11 cellular contexts compared by ENCODE assay signal in the genomic region with DNA sequence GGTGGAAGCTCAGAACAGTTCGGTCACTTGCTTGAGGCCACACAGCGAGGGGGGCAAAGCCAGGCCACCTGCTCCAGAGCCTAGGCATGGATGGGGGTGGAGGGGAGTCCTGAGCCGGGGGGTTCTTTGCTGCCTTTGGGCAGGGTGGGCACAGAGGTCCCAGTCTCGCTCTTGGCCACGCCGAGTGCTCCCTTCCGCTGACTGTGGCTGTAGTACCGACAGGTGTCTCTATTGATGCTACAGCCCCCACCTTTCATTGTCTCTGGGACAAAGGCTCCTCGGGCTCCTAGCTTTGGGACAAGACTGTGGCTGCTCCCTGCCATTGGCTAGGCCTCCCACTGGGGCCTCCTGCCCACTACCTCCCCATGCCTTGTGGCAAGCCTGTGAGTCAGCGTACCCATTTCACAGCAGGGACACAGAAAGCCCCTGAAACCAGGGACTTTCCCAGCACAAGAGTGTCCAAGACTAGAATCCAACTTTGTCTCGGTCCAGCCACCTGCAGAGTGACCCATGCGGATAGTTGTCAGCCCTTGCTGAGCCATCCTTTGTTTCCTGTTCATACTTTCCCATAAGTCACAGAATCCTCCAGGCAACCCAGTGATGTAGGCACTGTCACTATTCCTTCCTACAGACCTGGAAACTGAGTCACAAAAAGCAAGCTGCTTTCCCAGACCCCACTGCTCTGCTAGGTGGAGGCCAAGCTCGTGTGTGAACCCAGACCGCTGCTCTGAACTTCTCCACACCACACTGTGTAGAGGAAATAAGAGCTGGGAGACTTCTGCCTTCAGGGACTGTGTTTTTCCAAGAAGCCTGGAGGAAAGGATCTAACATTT. TPM values are rescaled to one million over a fixed set of nuclear protein-coding genes. Genes with fewer than 3 reads are reported as not detected.
A peak's percentile ranks its signal among the peaks of the same experiment; 100 is the strongest.
DNase-seq lines count a peak whose midpoint lies in the region; ATAC-seq and TF ChIP-seq lines count a peak whose summit lies in the region.
"Had no signal": no experiment of that assay in that cellular context is flagged by ENCODE, and none has a peak within 500 bp of the region (broad histone marks: within the 10 kb centered on the region; RNA-seq: fewer than 3 reads in every experiment).

No MANE protein-coding gene starts in this region.

- H3K27me3 ChIP-seq in CD8-positive, alpha-beta T cell (ENCODE audit: insufficient read depth, low read length): no peaks in the 10 kb centered on the region
- no peaks in the 10 kb centered on the region for H3K27me3 ChIP-seq in naive thymus-derived CD4-positive, alpha-beta T cell (ENCODE audit: control insufficient read depth in 2 of 2, insufficient read depth in 2 of 2, low read length in 2 of 2)
- H3K27me3 ChIP-seq: left lung had no signal

- no peaks in the 10 kb centered on the region for H3K27me3 Mint-ChIP-seq in CD8-positive, alpha-beta T cell (ENCODE audit: low read depth)
- no peaks in the 10 kb centered on the region for H3K27me3 Mint-ChIP-seq in activated CD8-positive, alpha-beta memory T cell treated with anti-CD3 and anti-CD28 coated beads, Interleukin-2, amount 10 ng/mL, durations not matched to agents 7 days and 5 days
- no peaks in the 10 kb centered on the region for H3K27me3 Mint-ChIP-seq in naive thymus-derived CD4-positive, alpha-beta T cell
- no peaks in the 10 kb centered on the region for H3K27me3 Mint-ChIP-seq in Calu3 (ENCODE audit: unreplicated experiment)

- H3K4me1 Mint-ChIP-seq in CD8-positive, alpha-beta T cell (ENCODE audit: low read depth): peaks cover 40% of the 10 kb centered on the region
- H3K4me1 Mint-ChIP-seq in activated CD8-positive, alpha-beta memory T cell treated with anti-CD3 and anti-CD28 coated beads, Interleukin-2, amount 10 ng/mL, durations not matched to agents 7 days and 5 days: peaks cover 19% of the 10 kb centered on the region
- H3K4me1 Mint-ChIP-seq in naive thymus-derived CD4-positive, alpha-beta T cell: peaks cover 18 to 48% (median 43%) of the 10 kb centered on the region in 7 donors
- H3K4me1 Mint-ChIP-seq in Calu3 (ENCODE audit: low read depth, unreplicated experiment): peaks cover 21% of the 10 kb centered on the region

- H3K27ac ChIP-seq in CD8-positive, alpha-beta T cell (ENCODE audit: low read depth, low read length): no peak overlapping the region
- H3K27ac ChIP-seq in HEK293 (ENCODE audit: extremely low read depth, low read depth, low read length) (no peak overlapping the region), coronary artery (no peak overlapping the region)
- H3K27ac ChIP-seq in naive thymus-derived CD4-positive, alpha-beta T cell (ENCODE audit: low read depth, low read length): peak overlapping the region; percentile 55

- no peaks in the 10 kb centered on the region for H3K36me3 ChIP-seq in CD8-positive, alpha-beta T cell (ENCODE audit: insufficient read depth, low read length)
- H3K36me3 ChIP-seq in HEK293 (ENCODE audit: control insufficient read depth in 2 of 2, insufficient read depth in 1 of 2, low read length in 2 of 2): no peaks in the 10 kb centered on the region
- no peaks in the 10 kb centered on the region for H3K36me3 ChIP-seq in naive thymus-derived CD4-positive, alpha-beta T cell (ENCODE audit: control insufficient read depth in 2 of 3, insufficient read depth in 3 of 3, low read length in 3 of 3)
- H3K36me3 ChIP-seq: left lung had no signal

- DNase-seq in CD8-positive, alpha-beta T cell: no peak
- DNase-seq in activated CD8-positive, alpha-beta memory T cell treated with anti-CD3 and anti-CD28 coated beads, Interleukin-2, amount 10 ng/mL, durations not matched to agents 7 days and 5 days: no peak
- DNase-seq in naive thymus-derived CD4-positive, alpha-beta T cell: peak in 1 of 9 donors; percentile 59
- DNase-seq in Calu3 (no peak), coronary artery (ENCODE audit: low spot score) (no peak), midbrain (lab: John Stamatoyannopoulos, UW) (no peak), inferior parietal cortex (ENCODE audit: extremely low spot score) (no peak)
- DNase-seq: DMS 273 treated with DMSO at 0.1 percent for 48 hours, left lung had no signal

- POLR2A ChIA-PET in CD8-positive, alpha-beta T cell (lab: Charles Lee): interaction anchor here (1.0 to 2.1 kb wide), 3 partner anchors 11 to 25 kb away, joined by 4 to 11 read pairs (median 5); no protein-coding TSS in a partner anchor
- POLR2A ChIA-PET in HEK293 (lab: Yijun Ruan, JAX): interaction anchor here (0.6 kb wide), 1 partner anchor 7 kb away, joined by 4 read pairs; no protein-coding TSS in a partner anchor
- POLR2A ChIA-PET in naive thymus-derived CD4-positive, alpha-beta T cell (lab: Charles Lee): interaction anchor here (0.7 to 1.8 kb wide), 7 partner anchors 9 to 364 kb away, joined by 3 to 6 read pairs (median 4); a partner anchor contains a TSS

- no peaks in the 10 kb centered on the region for H3K9me3 Mint-ChIP-seq in CD8-positive, alpha-beta T cell
- H3K9me3 Mint-ChIP-seq in activated CD8-positive, alpha-beta memory T cell treated with anti-CD3 and anti-CD28 coated beads, Interleukin-2, amount 10 ng/mL, durations not matched to agents 7 days and 5 days (ENCODE audit: low read depth): no peaks in the 10 kb centered on the region
- H3K9me3 Mint-ChIP-seq in naive thymus-derived CD4-positive, alpha-beta T cell: peaks cover 0 to 2% (median 0%) of the 10 kb centered on the region in 11 donors
- H3K9me3 Mint-ChIP-seq in Calu3 (ENCODE audit: low read depth, unreplicated experiment): no peaks in the 10 kb centered on the region

- no peaks in the 10 kb centered on the region for H3K9me3 ChIP-seq in CD8-positive, alpha-beta T cell (ENCODE audit: low read length)
- H3K9me3 ChIP-seq in HEK293 (ENCODE audit: control insufficient read depth, insufficient read depth, low read depth, low read length): no peaks in the 10 kb centered on the region
- no peaks in the 10 kb centered on the region for H3K9me3 ChIP-seq in naive thymus-derived CD4-positive, alpha-beta T cell (ENCODE audit: control insufficient read depth in 2 of 3, low read length in 3 of 3)
- H3K9me3 ChIP-seq: left lung had no signal

- no peak for TF ChIP-seq CTCF in CD8-positive, alpha-beta T cell (IDR thresholded peaks at IDR 0.05)
- no peak for TF ChIP-seq CTCF in HEK293 (tag by site-specific recombination; IDR thresholded peaks at IDR 0.05)
- no peak for TF ChIP-seq CTCF in Calu3 (IDR thresholded peaks at IDR 0.05; ENCODE audit: unreplicated experiment)
- no peak for TF ChIP-seq CTCF in coronary artery (IDR thresholded peaks at IDR 0.05)

- intact Hi-C loops in CD8-positive, alpha-beta T cell (cut with DNase I, micrococcal nuclease): no loop called here
- intact Hi-C loops in naive thymus-derived CD4-positive, alpha-beta T cell (cut with micrococcal nuclease): loop anchor here in 1 of 2 donors (5.0 kb wide), 1 partner anchor 331 kb away; a partner anchor contains a TSS
- intact Hi-C loops in Calu3 (cut with micrococcal nuclease; ENCODE audit: unreplicated experiment): no loop called here

- no peak for ATAC-seq in CD8-positive, alpha-beta T cell
- ATAC-seq in activated CD8-positive, alpha-beta memory T cell treated with anti-CD3 and anti-CD28 coated beads, Interleukin-2, amount 10 ng/mL, durations not matched to agents 7 days and 5 days: peak; percentile 6
- ATAC-seq in naive thymus-derived CD4-positive, alpha-beta T cell: peak; percentile 46
- ATAC-seq: left lung had no signal

- no peaks in the 10 kb centered on the region for H3K36me3 Mint-ChIP-seq in CD8-positive, alpha-beta T cell
- no peaks in the 10 kb centered on the region for H3K36me3 Mint-ChIP-seq in activated CD8-positive, alpha-beta memory T cell treated with anti-CD3 and anti-CD28 coated beads, Interleukin-2, amount 10 ng/mL, durations not matched to agents 7 days and 5 days
- H3K36me3 Mint-ChIP-seq in naive thymus-derived CD4-positive, alpha-beta T cell: no peaks in the 10 kb centered on the region
- H3K36me3 Mint-ChIP-seq in Calu3 (ENCODE audit: insufficient read depth, unreplicated experiment): peaks cover 24% of the 10 kb centered on the region

- no TSS peak for BruUV-seq in Calu3 (replicated peaks; lab: Mats Ljungman, UMichigan)

- H3K4me3 ChIP-seq in CD8-positive, alpha-beta T cell (ENCODE audit: low read depth, low read length): peak overlapping the region; percentile 10
- H3K4me3 ChIP-seq in HEK293 (ENCODE audit: low read depth, low read length) (no peak overlapping the region), coronary artery (no peak overlapping the region)
- H3K4me3 ChIP-seq in naive thymus-derived CD4-positive, alpha-beta T cell (ENCODE audit: low read length): peak overlapping the region; percentile 43
- H3K4me3 ChIP-seq: left lung had no signal

- no peak overlapping the region for H3K4me3 Mint-ChIP-seq in CD8-positive, alpha-beta T cell
- no peak overlapping the region for H3K4me3 Mint-ChIP-seq in activated CD8-positive, alpha-beta memory T cell treated with anti-CD3 and anti-CD28 coated beads, Interleukin-2, amount 10 ng/mL, durations not matched to agents 7 days and 5 days
- peak overlapping the region in 9 of 10 donors; percentile 59 to 81 (median 77) for H3K4me3 Mint-ChIP-seq in naive thymus-derived CD4-positive, alpha-beta T cell
- no peak overlapping the region for H3K4me3 Mint-ChIP-seq in Calu3 (ENCODE audit: low read depth, unreplicated experiment)

- H3K27ac Mint-ChIP-seq in CD8-positive, alpha-beta T cell: peak overlapping the region; percentile 89
- peak overlapping the region; percentile 85 for H3K27ac Mint-ChIP-seq in activated CD8-positive, alpha-beta memory T cell treated with anti-CD3 and anti-CD28 coated beads, Interleukin-2, amount 10 ng/mL, durations not matched to agents 7 days and 5 days
- peak overlapping the region; percentile 22 to 91 (median 79) for H3K27ac Mint-ChIP-seq in naive thymus-derived CD4-positive, alpha-beta T cell
- H3K27ac Mint-ChIP-seq in Calu3 (ENCODE audit: unreplicated experiment): no peak overlapping the region

- peaks cover 25% of the 10 kb centered on the region for H3K4me1 ChIP-seq in CD8-positive, alpha-beta T cell (ENCODE audit: insufficient read depth, low read length)
- no peaks in the 10 kb centered on the region for H3K4me1 ChIP-seq in HEK293 (ENCODE audit: control insufficient read depth, insufficient read depth, low read length)
- peaks cover 23 to 27% of the 10 kb centered on the region in 2 donors for H3K4me1 ChIP-seq in naive thymus-derived CD4-positive, alpha-beta T cell (ENCODE audit: control insufficient read depth in 2 of 2, insufficient read depth in 2 of 2, low read length in 2 of 2)

- CTCF ChIA-PET in CD8-positive, alpha-beta T cell (lab: Charles Lee): interaction anchor here (1.5 to 2.0 kb wide), 3 partner anchors 15 to 331 kb away, joined by 3 to 10 read pairs (median 5); no protein-coding TSS in a partner anchor
- CTCF ChIA-PET in HEK293 (lab: Yijun Ruan, JAX) (interaction anchor here (1.2 kb wide), 1 partner anchor 18 kb away, joined by 3 read pairs; no protein-coding TSS in a partner anchor), Calu3 (lab: Charles Lee) (no interaction called here)
- CTCF ChIA-PET in activated CD8-positive, alpha-beta memory T cell treated with anti-CD3 and anti-CD28 coated beads, Interleukin-2, amount 10 ng/mL, durations not matched to agents 7 days and 5 days (lab: Charles Lee): interaction anchor here (0.9 to 2.8 kb wide), 4 partner anchors 13 to 359 kb away, joined by 3 to 24 read pairs (median 4); no protein-coding TSS in a partner anchor
- CTCF ChIA-PET in naive thymus-derived CD4-positive, alpha-beta T cell (lab: Charles Lee): interaction anchor here (1.3 to 2.4 kb wide), 2 partner anchors 17 to 18 kb away, joined by 3 to 8 read pairs; no protein-coding TSS in a partner anchor

RNA-seq across cellular contexts. Expression of a gene that starts 17.2 kb away (rescaled TPM):
- total RNA-seq in CD8-positive, alpha-beta T cell: under 1 TPM in 1 of 2 experiments, not detected in 1; 0.57 TPM
- not detected for total RNA-seq in activated CD8-positive, alpha-beta memory T cell treated with anti-CD3 and anti-CD28 coated beads, Interleukin-2, amount 10 ng/mL, durations not matched to agents 7 days and 5 days
- total RNA-seq in naive thymus-derived CD4-positive, alpha-beta T cell: under 1 TPM in 2 of 5 experiments, not detected in 3; 0.20 to 0.32 TPM
- polyA plus RNA-seq in naive thymus-derived CD4-positive, alpha-beta T cell: not detected
- 79.9 and 98.4 TPM in 2 replicates for total RNA-seq in Calu3 (2022)
- total RNA-seq: urinary bladder had no signal

Comparison
In these comparisons a context has a peak if more than half of its experiments do, and no peak if none do; other contexts are left out.
1. H3K4me3 ChIP-seq: peak in CD8-positive, alpha-beta T cell (single experiment) and naive thymus-derived CD4-positive, alpha-beta T cell (single experiment); none in HEK293 (single experiment) and coronary artery (single experiment).
2. H3K4me3 Mint-ChIP-seq: peak in naive thymus-derived CD4-positive, alpha-beta T cell (9 of 10); none in CD8-positive, alpha-beta T cell (single experiment), activated CD8-positive, alpha-beta memory T cell treated with anti-CD3 and anti-CD28 coated beads, Interleukin-2, amount 10 ng/mL, durations not matched to agents 7 days and 5 days (single experiment) and Calu3 (single experiment).
3. RNA of a gene that starts 17.2 kb away (total RNA-seq): 79.9 to 98.4 TPM in Calu3; 0.57 TPM in CD8-positive, alpha-beta T cell, not detected in activated CD8-positive, alpha-beta memory T cell treated with anti-CD3 and anti-CD28 coated beads, Interleukin-2, amount 10 ng/mL, durations not matched to agents 7 days and 5 days and 0.20 to 0.32 TPM in naive thymus-derived CD4-positive, alpha-beta T cell; every median in the first group is over 10 times any median in the second.